24 cellular contexts compared by ENCODE assay signal in the genomic region with DNA sequence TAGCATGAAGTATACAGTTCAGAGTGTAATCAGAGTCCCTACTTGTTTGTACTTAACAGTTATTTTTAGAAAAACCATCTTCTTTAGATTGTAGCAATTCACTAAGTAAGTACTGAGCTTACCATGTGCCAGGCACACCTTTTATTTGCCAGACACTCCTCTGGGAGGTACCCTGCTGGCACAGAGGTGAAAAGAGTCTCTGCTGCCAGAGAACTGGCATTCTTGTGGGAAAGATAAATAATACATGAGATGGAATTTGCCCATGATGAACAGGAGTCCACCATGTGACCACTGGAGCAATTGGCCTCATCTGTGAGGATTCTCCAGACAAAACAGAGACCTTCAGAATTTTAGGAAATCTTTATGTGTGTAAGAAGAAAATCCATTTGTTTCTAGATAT.
DNase-seq lines count a peak whose midpoint lies in the region; ATAC-seq and TF ChIP-seq lines count a peak whose summit lies in the region.
"Had no signal": no experiment of that assay in that cellular context is flagged by ENCODE, and none has a peak within 500 bp of the region (broad histone marks: within the 10 kb centered on the region; RNA-seq: fewer than 3 reads in every experiment).

No MANE protein-coding gene starts in this region.

- no peaks in the 10 kb centered on the region for H3K9me3 ChIP-seq in GM23248 (ENCODE audit: low read depth)
- no peaks in the 10 kb centered on the region for H3K9me3 ChIP-seq in right lobe of liver
- H3K9me3 ChIP-seq: adrenal gland had no signal

- H3K9ac ChIP-seq in GM23248: no peak overlapping the region
- H3K9ac ChIP-seq: BLaER1 had no signal

- in situ Hi-C loops in GM23248 (cut with MboI) (no loop called here), SK-MEL-5 (cut with HindIII; ENCODE audit: low pct_unique_long_range_greater_than_20kb, low sequenced_read_pairs) (no loop called here)

- no peak overlapping the region for H3K4me2 ChIP-seq in GM23248 (ENCODE audit: unreplicated experiment)
- H3K4me2 ChIP-seq: BLaER1 had no signal

- ATAC-seq in right lobe of liver (peak; percentile 75 to 96 (median 92)), GM19324 (IDR thresholded peaks at IDR 0.05; ENCODE audit: low FRiP score, unreplicated experiment) (no peak)
- ATAC-seq: activated CD8-positive, alpha-beta T cell treated with anti-CD3 and anti-CD28 coated beads for 36 hours; activated T-helper 17 cell treated with anti-CD3 and anti-CD28 coated beads, Interleukin-2, amount 50 U/mL, for 72 hours; stimulated activated effector memory CD8-positive, alpha-beta T cell treated with anti-CD3 and anti-CD28 coated beads, Interleukin-12 subunit alpha, Interleukin-12 subunit beta, amount 100 ng/mL, for 72 hours had no signal

- no peak for TF ChIP-seq EP300 in Ishikawa (IDR thresholded peaks at IDR 0.05; ENCODE audit: borderline replicate concordance)

- H3K36me3 ChIP-seq in GM23248 (ENCODE audit: low read depth): no peaks in the 10 kb centered on the region
- H3K36me3 ChIP-seq in right lobe of liver: no peaks in the 10 kb centered on the region
- H3K36me3 ChIP-seq: adrenal gland, BLaER1 had no signal

- H3K4me3 ChIP-seq in GM23248: no peak overlapping the region
- H3K4me3 ChIP-seq in right lobe of liver: no peak overlapping the region
- H3K4me3 ChIP-seq: adrenal gland, BLaER1, dorsolateral prefrontal cortex had no signal

- no peaks in the 10 kb centered on the region for H3K27me3 ChIP-seq in GM23248 (replicated peaks; ENCODE audit: insufficient read depth)
- no peaks in the 10 kb centered on the region for H3K27me3 ChIP-seq in right lobe of liver
- H3K27me3 ChIP-seq: adrenal gland, BLaER1, dorsolateral prefrontal cortex had no signal

- no peaks in the 10 kb centered on the region for H3K79me2 ChIP-seq in GM23248 (ENCODE audit: insufficient read depth)

- intact Hi-C loops in right lobe of liver (cut with DNase I): no loop called here

- TF ChIP-seq POLR2A in right lobe of liver (IDR thresholded peaks at IDR 0.05): no peak

- DNase-seq in GM23248 (no peak), SK-MEL-5 (ENCODE audit: low read depth, low spot score) (peak; percentile 15), right lobe of liver (peak in 2 of 3 donors; percentile 53 to 59), substantia nigra (lab: John Stamatoyannopoulos, UW) (no peak), DMS79 (lab: John Stamatoyannopoulos, UW) (no peak), germinal center (ENCODE audit: low spot score) (no peak)
- DNase-seq: activated CD8-positive, alpha-beta T cell treated with anti-CD3 and anti-CD28 coated beads for 36 hours; activated naive CD4-positive, alpha-beta T cell treated with anti-CD3 and anti-CD28 coated beads, Interleukin-2, amount 10 ng/mL, durations not matched to agents 7 days and 5 days; adrenal gland; cerebellar nuclear complex; dorsolateral prefrontal cortex; H7; mammary epithelial cell; NCI-H1436; NCI-H2107; NCI-H526 treated with DMSO at 0.1 percent for 48 hours; nephron progenitor cell; SHP77 treated with DMSO at 0.1 percent for 48 hours had no signal

- 0 out of 2 replicates have a peak overlapping the region, but pooled peaks have one; percentile 22 for H2AFZ ChIP-seq in GM23248

- H3K4me1 ChIP-seq in GM23248 (ENCODE audit: insufficient read depth): no peaks in the 10 kb centered on the region
- H3K4me1 ChIP-seq in right lobe of liver: no peaks in the 10 kb centered on the region
- H3K4me1 ChIP-seq: adrenal gland, BLaER1 had no signal

- TF ChIP-seq RAD21 in Ishikawa (IDR thresholded peaks at IDR 0.05; ENCODE audit: low read depth): no peak

- no peaks in the 10 kb centered on the region for H3K9me2 ChIP-seq in GM23248 (ENCODE audit: insufficient read depth)

- no peaks in the 10 kb centered on the region for H3F3A ChIP-seq in GM23248 (ENCODE audit: insufficient read depth)

- no peak for TF ChIP-seq CTCF in right lobe of liver (IDR thresholded peaks at IDR 0.05)

- no peak overlapping the region for H3K27ac ChIP-seq in GM23248
- H3K27ac ChIP-seq in right lobe of liver: no peak overlapping the region
- H3K27ac ChIP-seq in substantia nigra (ENCODE audit: low read depth, low read length, poor library complexity, severe bottlenecking): no peak overlapping the region
- H3K27ac ChIP-seq: adrenal gland, BLaER1, dorsolateral prefrontal cortex, HL-60 had no signal

- H4K20me1 ChIP-seq in GM23248 (ENCODE audit: insufficient read depth): no peaks in the 10 kb centered on the region
- H4K20me1 ChIP-seq: BLaER1 had no signal

TF ChIP-seq in Ishikawa, 13 proteins besides CTCF, POLR2A, EP300 and RAD21:
- no peak for TF ChIP-seq FOXM1 (IDR thresholded peaks at IDR 0.05; ENCODE audit: borderline replicate concordance, low read depth)
- no peak for TF ChIP-seq TEAD4 (IDR thresholded peaks at IDR 0.05)
- no peak for TF ChIP-seq REST (IDR thresholded peaks at IDR 0.05; ENCODE audit: low read depth)
- peak; percentile 40; the same call in 1 of the 2 replicates for TF ChIP-seq USF1 (IDR thresholded peaks at IDR 0.05)

Comparison
In these comparisons a context has a peak if more than half of its experiments do, and no peak if none do; other contexts are left out.
1. DNase-seq: peak in SK-MEL-5 (single experiment) and right lobe of liver (2 of 3); none in GM23248 (single experiment), substantia nigra (0 of 49), DMS79 (single experiment) and germinal center (single experiment).